Comparison of ENCODE assay signal across 33 cellular contexts in genomic region chr4:16783119-16783518, GRCh38.
DNase-seq lines count a peak whose midpoint lies in the region; ATAC-seq, FAIRE-seq and TF ChIP-seq lines count a peak whose summit lies in the region.
"Had no signal": no experiment of that assay in that cellular context is flagged by ENCODE, and none has a peak within 500 bp of the region (broad histone marks: within the 10 kb centered on the region; RNA-seq: fewer than 3 reads in every experiment).

No MANE protein-coding gene starts in this region.

- H3K4me3 ChIP-seq in right lobe of liver (no peak overlapping the region), HepG2 (replicated peaks in 1 of 3; ENCODE audit: insufficient read depth in 1 of 3, low read depth in 2 of 3, low read length in 3 of 3) (no peak overlapping the region), mesendoderm (ENCODE audit: low read length) (no peak overlapping the region)
- H3K4me3 ChIP-seq in effector memory CD4-positive, alpha-beta T cell (ENCODE audit: insufficient read depth, low read depth, low read length, poor library complexity, severe bottlenecking), result no peak overlapping the region
- H3K4me3 ChIP-seq: right atrium auricular region, SJCRH30, thoracic aorta had no signal

- H4K8ac ChIP-seq in mesendoderm (ENCODE audit: low read depth, low read length), result no peak overlapping the region

- no peak overlapping the region for H3K56ac ChIP-seq in mesendoderm (ENCODE audit: low read length)

- H3K4me2 ChIP-seq in HepG2 (ENCODE audit: low read depth, low read length), result no peak overlapping the region
- no peak overlapping the region for H3K4me2 ChIP-seq in mesendoderm (ENCODE audit: low read length)

- H3K4me1 Mint-ChIP-seq in activated naive CD8-positive, alpha-beta T cell treated with anti-CD3 and anti-CD28 coated beads for 36 hours, result no peaks in the 10 kb centered on the region
- H3K4me1 Mint-ChIP-seq: naive thymus-derived CD4-positive, alpha-beta T cell; T-cell had no signal

- H3K27me3 Mint-ChIP-seq in activated naive CD8-positive, alpha-beta T cell treated with anti-CD3 and anti-CD28 coated beads for 36 hours, result peaks cover 8% of the 10 kb centered on the region
- H3K27me3 Mint-ChIP-seq: CD4-positive, alpha-beta T cell; T-cell had no signal

- POLR2A ChIA-PET in HepG2 (lab: Yijun Ruan, JAX), result no interaction called here
- POLR2A ChIA-PET in GM10248 (lab: Yijun Ruan, JAX), result no interaction called here

- H2AK5ac ChIP-seq in mesendoderm (ENCODE audit: low read length), result no peak overlapping the region

- H3K27ac Mint-ChIP-seq in activated naive CD8-positive, alpha-beta T cell treated with anti-CD3 and anti-CD28 coated beads for 36 hours, result no peak overlapping the region
- H3K27ac Mint-ChIP-seq: activated CD8-positive, alpha-beta T cell treated with anti-CD3 and anti-CD28 coated beads for 36 hours; CD4-positive, alpha-beta T cell; naive thymus-derived CD4-positive, alpha-beta T cell; T-cell had no signal

- no peak overlapping the region for H3K4ac ChIP-seq in mesendoderm (ENCODE audit: low read depth, low read length)

- TF ChIP-seq RAD21 in HepG2 (CRISPR knock-in tag; IDR thresholded peaks at IDR 0.05), result no peak

- TF ChIP-seq EP300 in HepG2 (IDR thresholded peaks at IDR 0.05; ENCODE audit: low read depth in 2 of 2, low read length in 2 of 2) (no peak), HepG2 (CRISPR knock-in tag; IDR thresholded peaks at IDR 0.05; ENCODE audit: borderline replicate concordance) (no peak)

- H3K27ac ChIP-seq in right lobe of liver (no peak overlapping the region), HepG2 (ENCODE audit: extremely low read length, insufficient read depth, low read length) (no peak overlapping the region), mesendoderm (ENCODE audit: low read depth, low read length) (no peak overlapping the region)
- no peak overlapping the region for H3K27ac ChIP-seq in effector memory CD4-positive, alpha-beta T cell (ENCODE audit: insufficient read depth, low read length, poor library complexity, severe bottlenecking)
- H3K27ac ChIP-seq: 22Rv1, brain microvascular endothelial cell, right atrium auricular region, SJCRH30, thoracic aorta had no signal

- 32% methylated on average over 3 of the region's 4 CpGs for WGBS in right lobe of liver (ENCODE audit: insufficient coverage, low coverage, low lambda C conversion rate, missing lambda C conversion rate)
- WGBS in HepG2 (ENCODE audit: low lambda C conversion rate), result 12% methylated on average over 4 of the region's 4 CpGs
- WGBS in mesendoderm (ENCODE audit: extremely low coverage, insufficient coverage, low lambda C conversion rate), result no CpG with 5 or more reads among the region's 4 CpGs

- no peak for FAIRE-seq in HepG2 (lab: Jason Lieb, UNC)
- FAIRE-seq: colon, G401.6, RCC 7860 had no signal

- H2BK5ac ChIP-seq in mesendoderm (ENCODE audit: low read length), result peak overlapping the region; percentile 7

- no peak overlapping the region for H2BK120ac ChIP-seq in mesendoderm (ENCODE audit: low read depth, low read length)

- H3K27me3 ChIP-seq in right lobe of liver, result no peaks in the 10 kb centered on the region
- H3K27me3 ChIP-seq in HepG2 (ENCODE audit: control insufficient read depth in 1 of 2, insufficient read depth in 2 of 2, low read length in 2 of 2), result peaks cover 1 to 4% of the 10 kb centered on the region in 2 experiments; a peak in 2 of 5 replicates
- H3K27me3 ChIP-seq in mesendoderm (ENCODE audit: insufficient read depth, low read length, poor library complexity), result no peaks in the 10 kb centered on the region
- H3K27me3 ChIP-seq in effector memory CD4-positive, alpha-beta T cell (replicated peaks; ENCODE audit: control insufficient read depth, insufficient read depth, low read length, poor library complexity, severe bottlenecking), result no peaks in the 10 kb centered on the region
- H3K27me3 ChIP-seq: brain microvascular endothelial cell, right atrium auricular region had no signal

- H3K36me3 Mint-ChIP-seq in activated naive CD8-positive, alpha-beta T cell treated with anti-CD3 and anti-CD28 coated beads for 36 hours, result no peaks in the 10 kb centered on the region
- H3K36me3 Mint-ChIP-seq: naive thymus-derived CD4-positive, alpha-beta T cell; T-cell had no signal

- no peak for TF ChIP-seq CTCF in right lobe of liver (IDR thresholded peaks at IDR 0.05)
- no peak for TF ChIP-seq CTCF in HepG2 (CRISPR knock-in tag; IDR thresholded peaks at IDR 0.05)
- no peak for TF ChIP-seq CTCF in GM10248 (IDR thresholded peaks at IDR 0.05; ENCODE audit: control extremely low read depth, extremely low read depth, low read depth, missing control alignments)

- H3K9ac ChIP-seq in HepG2 (ENCODE audit: insufficient read depth, low read depth, low read length) (no peak overlapping the region), mesendoderm (ENCODE audit: low read length) (no peak overlapping the region)

- TF ChIP-seq POLR2A in right lobe of liver (IDR thresholded peaks at IDR 0.05) (no peak), HepG2 (IDR thresholded peaks at IDR 0.05; ENCODE audit: insufficient read depth in 1 of 2, low read depth in 2 of 2, low read length in 2 of 2) (no peak)

- ATAC-seq in right lobe of liver (peak; percentile 33 to 71 (median 62)), HepG2 (no peak), GM18858 (IDR thresholded peaks at IDR 0.05; ENCODE audit: unreplicated experiment) (no peak)
- ATAC-seq: activated CD4-positive, CD25-positive, alpha-beta regulatory T cell treated with anti-CD3 and anti-CD28 coated beads, Interleukin-2, amount 50 U/mL, for 24 hours; activated CD8-positive, alpha-beta T cell treated with anti-CD3 and anti-CD28 coated beads for 36 hours; left colon; naive thymus-derived CD4-positive, alpha-beta T cell; stimulated activated naive CD8-positive, alpha-beta T cell treated with anti-CD3 and anti-CD28 coated beads, Interleukin-15, Interleukin-2, amounts not matched to agents 100 U/mL and 50 U/mL, for 24 hours; T-cell had no signal

- intact Hi-C loops in right lobe of liver (cut with DNase I), result no loop called here
- intact Hi-C loops in HepG2 (cut with micrococcal nuclease; ENCODE audit: unreplicated experiment), result no loop called here

- DNase-seq in right lobe of liver (no peak), HepG2 (ENCODE audit: low spot score) (no peak), fibroblast of peridontal ligament (ENCODE audit: extremely low read depth) (peak; percentile 47), mesendoderm (peak; percentile 49), GM10248 (ENCODE audit: extremely low spot score) (no peak)
- DNase-seq in effector memory CD4-positive, alpha-beta T cell, result no peak
- no peak for DNase-seq in activated naive CD8-positive, alpha-beta T cell treated with anti-CD3 and anti-CD28 coated beads for 36 hours
- DNase-seq: activated CD8-positive, alpha-beta T cell treated with anti-CD3 and anti-CD28 coated beads for 36 hours; activated effector memory CD4-positive, alpha-beta T cell treated with Interleukin-2 at 50 U/mL for 16 hours; activated T-cell treated with anti-CD3 and anti-CD28 coated beads for 4 hours; brain microvascular endothelial cell; CD4-positive, alpha-beta T cell; DMS 273 treated with DMSO at 0.1 percent for 48 hours; glutamatergic neuron; Kasumi-1; left colon; naive thymus-derived CD4-positive, alpha-beta T cell; NCI-H1694 treated with DMSO at 0.1 percent for 48 hours; NCI-H2171 treated with DMSO at 0.1 percent for 48 hours; NCI-H524; SJCRH30; stimulated activated CD4-positive, alpha-beta T cell treated with anti-CD3 and anti-CD28 coated beads, Interleukin-12 subunit alpha, Interleukin-12 subunit beta, amount 100 ng/mL, for 4 hours; stimulated activated CD4-positive, alpha-beta T cell treated with anti-CD3 and anti-CD28 coated beads, Interleukin-4, amount 100 ng/mL, for 4 hours; stimulated activated naive CD8-positive, alpha-beta T cell treated with anti-CD3 and anti-CD28 coated beads, Interleukin-15, Interleukin-2, amounts not matched to agents 100 U/mL and 50 U/mL, for 24 hours; T-cell had no signal

- CTCF ChIA-PET in HepG2 (lab: Yijun Ruan, JAX; ENCODE audit: low intra/inter-chr PET ratio, low total read pairs) (no interaction called here), GM10248 (lab: Yijun Ruan, JAX) (no interaction called here)

- no peaks in the 10 kb centered on the region for H3K9me3 Mint-ChIP-seq in activated naive CD8-positive, alpha-beta T cell treated with anti-CD3 and anti-CD28 coated beads for 36 hours
- H3K9me3 Mint-ChIP-seq: activated CD8-positive, alpha-beta T cell treated with anti-CD3 and anti-CD28 coated beads for 36 hours; CD4-positive, alpha-beta T cell; naive thymus-derived CD4-positive, alpha-beta T cell; T-cell had no signal

- peak overlapping the region; percentile 2 for H3K18ac ChIP-seq in mesendoderm (ENCODE audit: low read length)

- H3K4me1 ChIP-seq in right lobe of liver, result no peaks in the 10 kb centered on the region
- no peaks in the 10 kb centered on the region for H3K4me1 ChIP-seq in HepG2 (ENCODE audit: insufficient read depth, low read length)
- H3K4me1 ChIP-seq in mesendoderm (ENCODE audit: control insufficient read depth, low read depth, low read length), result peaks cover 12% of the 10 kb centered on the region
- no peaks in the 10 kb centered on the region for H3K4me1 ChIP-seq in effector memory CD4-positive, alpha-beta T cell (ENCODE audit: control insufficient read depth, insufficient read depth, low read length, poor library complexity, severe bottlenecking)
- H3K4me1 ChIP-seq: right atrium auricular region, SJCRH30 had no signal

- no peaks in the 10 kb centered on the region for H4K20me1 ChIP-seq in HepG2 (ENCODE audit: insufficient read depth, low read length)

- in situ Hi-C loops in HepG2 (cut with HindIII; ENCODE audit: extremely low pct_ligation_motif_present, low pct_unique_long_range_greater_than_20kb), result no loop called here

- no peak overlapping the region for H3K23ac ChIP-seq in mesendoderm (ENCODE audit: low read length)

- no peaks in the 10 kb centered on the region for H3K9me3 ChIP-seq in right lobe of liver
- H3K9me3 ChIP-seq in HepG2 (ENCODE audit: low read length), result no peaks in the 10 kb centered on the region
- no peaks in the 10 kb centered on the region for H3K9me3 ChIP-seq in effector memory CD4-positive, alpha-beta T cell (ENCODE audit: control insufficient read depth, low read length)
- H3K9me3 ChIP-seq: right atrium auricular region, SJCRH30, thoracic aorta had no signal

- no peak overlapping the region for H2BK15ac ChIP-seq in mesendoderm (replicated peaks; ENCODE audit: low read depth)

- peaks cover 19% of the 10 kb centered on the region for H3K79me1 ChIP-seq in mesendoderm (ENCODE audit: low read length)

- H3K79me2 ChIP-seq in HepG2 (ENCODE audit: insufficient read depth, low read length) (no peaks in the 10 kb centered on the region), mesendoderm (ENCODE audit: control insufficient read depth, insufficient read depth, low read length) (peaks cover 18% of the 10 kb centered on the region)

- no peak overlapping the region for H2AFZ ChIP-seq in HepG2 (ENCODE audit: low read length)

- H4K5ac ChIP-seq in mesendoderm (ENCODE audit: low read length), result no peak overlapping the region

- H3K4me3 Mint-ChIP-seq in activated naive CD8-positive, alpha-beta T cell treated with anti-CD3 and anti-CD28 coated beads for 36 hours, result no peak overlapping the region
- H3K4me3 Mint-ChIP-seq: activated CD8-positive, alpha-beta T cell treated with anti-CD3 and anti-CD28 coated beads for 36 hours; CD4-positive, alpha-beta T cell; naive thymus-derived CD4-positive, alpha-beta T cell; T-cell had no signal

- no TSS peak for BruUV-seq in HepG2 (replicated peaks; lab: Mats Ljungman, UMichigan)

- H3K36me3 ChIP-seq in right lobe of liver (no peaks in the 10 kb centered on the region), HepG2 (replicated peaks in 1 of 2; ENCODE audit: control insufficient read depth in 1 of 2, insufficient read depth in 2 of 2, low read length in 2 of 2) (no peaks in the 10 kb centered on the region), mesendoderm (ENCODE audit: control insufficient read depth, insufficient read depth, low read length) (peaks cover 3% of the 10 kb centered on the region)
- H3K36me3 ChIP-seq in effector memory CD4-positive, alpha-beta T cell (ENCODE audit: control insufficient read depth, insufficient read depth, low read length), result no peaks in the 10 kb centered on the region
- H3K36me3 ChIP-seq: brain microvascular endothelial cell, right atrium auricular region, SJCRH30, thoracic aorta had no signal

Comparison
In these comparisons a context has a peak if more than half of its experiments do, and no peak if none do; other contexts are left out.
1. ATAC-seq: peak in right lobe of liver (4 of 4); none in HepG2 (single experiment) and GM18858 (single experiment).
2. DNase-seq: peak in fibroblast of peridontal ligament (single experiment) and mesendoderm (single experiment); none in right lobe of liver (0 of 3), HepG2 (single experiment), GM10248 (single experiment), effector memory CD4-positive, alpha-beta T cell (0 of 3) and activated naive CD8-positive, alpha-beta T cell treated with anti-CD3 and anti-CD28 coated beads for 36 hours (single experiment).